In genomic region chr1:11147371-11147770, GRCh38 we compare ENCODE assay signal across 17 cellular contexts. TPM values are rescaled to one million over a fixed set of nuclear protein-coding genes. Genes with fewer than 3 reads are reported as not detected.
DNase-seq lines count a peak whose midpoint lies in the region; ATAC-seq and TF ChIP-seq lines count a peak whose summit lies in the region.
"Had no signal": no experiment of that assay in that cellular context is flagged by ENCODE, and none has a peak within 500 bp of the region (broad histone marks: within the 10 kb centered on the region; RNA-seq: fewer than 3 reads in every experiment).

No MANE protein-coding gene starts in this region.

- no peak overlapping the region for H3K4me3 ChIP-seq in HUES64 (ENCODE audit: low read length)
- no peak overlapping the region for H3K4me3 ChIP-seq in RWPE2 (ENCODE audit: severe bottlenecking)
- H3K4me3 ChIP-seq in MG63 = no peak overlapping the region
- H3K4me3 ChIP-seq in brain microvascular endothelial cell (ENCODE audit: low read depth, low read length) = no peak overlapping the region
- H3K4me3 ChIP-seq: BLaER1 treated with 17β-estradiol and CSF1 and Interleukin-3, amounts not matched to agents 10 nM and 100 nM; neural progenitor cell; right atrium auricular region had no signal

- in situ Hi-C loops in brain microvascular endothelial cell (cut with HindIII; ENCODE audit: low pct_ligation_motif_present, low sequenced_read_pairs) = no loop called here

- H3K27me3 ChIP-seq in HUES64 (ENCODE audit: insufficient read depth, low read length) (no peaks in the 10 kb centered on the region), RWPE2 (ENCODE audit: insufficient read depth, poor library complexity, severe bottlenecking) (no peaks in the 10 kb centered on the region), MG63 (no peaks in the 10 kb centered on the region), brain microvascular endothelial cell (replicated peaks) (no peaks in the 10 kb centered on the region)
- H3K27me3 ChIP-seq: BLaER1 treated with 17β-estradiol and CSF1 and Interleukin-3, amounts not matched to agents 10 nM and 100 nM; neural progenitor cell; right atrium auricular region had no signal

- peak; percentile 84 for ATAC-seq in RWPE2 (ENCODE audit: low read depth)
- ATAC-seq: effector memory CD8-positive, alpha-beta T cell had no signal

- H3K4me1 ChIP-seq in HUES64 (ENCODE audit: insufficient read depth, low read length) = peaks cover 8% of the 10 kb centered on the region; the same call in 1 of the 2 replicates
- H3K4me1 ChIP-seq in RWPE2 (ENCODE audit: insufficient read depth, poor library complexity, severe bottlenecking) = peaks cover 19% of the 10 kb centered on the region
- H3K4me1 ChIP-seq: BLaER1 treated with 17β-estradiol and CSF1 and Interleukin-3, amounts not matched to agents 10 nM and 100 nM; neural progenitor cell had no signal

- no peak for DNase-seq in RWPE2 (ENCODE audit: low spot score)
- DNase-seq in dedifferentiated amniotic fluid mesenchymal stem cell (ENCODE audit: extremely low spot score) = peak; percentile 28
- DNase-seq in midbrain (lab: John Stamatoyannopoulos, UW) = peak; percentile 14
- no peak for DNase-seq in MG63
- no peak for DNase-seq in UCSD-AML1 (lab: John Stamatoyannopoulos, UW; ENCODE audit: unreplicated experiment)
- DNase-seq in brain microvascular endothelial cell = no peak
- DNase-seq: activated effector memory CD4-positive, alpha-beta T cell treated with Interleukin-2 at 50 U/mL for 16 hours; anterior cingulate cortex; effector memory CD8-positive, alpha-beta T cell; NCI-H2029; NCI-H526 treated with DMSO at 0.1 percent for 48 hours had no signal

- H3K36me3 ChIP-seq in HUES64 (ENCODE audit: insufficient read depth, low read length) = peaks cover 69% of the 10 kb centered on the region
- peaks cover 56% of the 10 kb centered on the region for H3K36me3 ChIP-seq in RWPE2 (ENCODE audit: low read depth)
- H3K36me3 ChIP-seq in MG63 = peaks cover 29% of the 10 kb centered on the region
- peaks cover 46% of the 10 kb centered on the region for H3K36me3 ChIP-seq in brain microvascular endothelial cell (replicated peaks)
- H3K36me3 ChIP-seq: neural progenitor cell had no signal

- 74% methylated on average over 3 of the region's 3 CpGs for WGBS in HUES64

- peak overlapping the region; percentile 9; the same call in 1 of the 2 replicates for H3K9ac ChIP-seq in HUES64 (ENCODE audit: low read depth, low read length)
- H3K9ac ChIP-seq: BLaER1 treated with 17β-estradiol and CSF1 and Interleukin-3, amounts not matched to agents 10 nM and 100 nM; neural progenitor cell had no signal

- H3K27ac ChIP-seq in HUES64 (ENCODE audit: low read depth, low read length) (no peak overlapping the region), RWPE2 (ENCODE audit: poor library complexity, severe bottlenecking) (peak overlapping the region; percentile 39), brain microvascular endothelial cell (no peak overlapping the region)
- H3K27ac ChIP-seq: BLaER1 treated with 17β-estradiol and CSF1 and Interleukin-3, amounts not matched to agents 10 nM and 100 nM; neural progenitor cell; right atrium auricular region had no signal

- TF ChIP-seq CTCF in RWPE2 (IDR thresholded peaks at IDR 0.05; ENCODE audit: poor library complexity, severe bottlenecking) (no peak), brain microvascular endothelial cell (IDR thresholded peaks at IDR 0.05; ENCODE audit: low read depth, low read length, missing control alignments) (no peak)

- H3K9me3 ChIP-seq in HUES64 (ENCODE audit: insufficient read depth, low read depth, low read length) (no peaks in the 10 kb centered on the region), RWPE2 (ENCODE audit: severe bottlenecking) (no peaks in the 10 kb centered on the region), MG63 (no peaks in the 10 kb centered on the region)
- H3K9me3 ChIP-seq: BLaER1 treated with 17β-estradiol and CSF1 and Interleukin-3, amounts not matched to agents 10 nM and 100 nM; right atrium auricular region had no signal

RNA-seq across cellular contexts. Expression of gene ANGPTL7, which starts 41.8 kb away (rescaled TPM):
- not detected for polyA plus RNA-seq in HUES64 (2013, experiment 1 of 2)
- not detected for polyA plus RNA-seq in HUES64 (2013, experiment 2 of 2)
- total RNA-seq in MG63 (2014; rRNA removed; shearing (Covaris generic); ENCODE audit: low replicate concordance) = not detected in 2 replicates
- total RNA-seq: LHCN-M2; T-helper 1 cell treated with Interleukin-12 subunit alpha and Interleukin-12 subunit beta and Interleukin-4 antibody, amounts not matched to agents 30 ng/mL and 1 ng/mL, for 36 hours had no signal

RNA-seq across cellular contexts. Expression of gene EXOSC10, which starts 47.7 kb away (rescaled TPM):
- 62.1 TPM for polyA plus RNA-seq in HUES64 (2013, experiment 1 of 2)
- polyA plus RNA-seq in HUES64 (2013, experiment 2 of 2) = 63.3 TPM
- total RNA-seq in MG63 (2014; rRNA removed; shearing (Covaris generic); ENCODE audit: low replicate concordance) = 45.6 and 55.2 TPM in 2 replicates

Comparison
In these comparisons a context has a peak if more than half of its experiments do, and no peak if none do; other contexts are left out.
1. DNase-seq: peak in dedifferentiated amniotic fluid mesenchymal stem cell (single experiment) and midbrain (single experiment); none in RWPE2 (single experiment), MG63 (single experiment), UCSD-AML1 (single experiment) and brain microvascular endothelial cell (single experiment).